In the genomic region with DNA sequence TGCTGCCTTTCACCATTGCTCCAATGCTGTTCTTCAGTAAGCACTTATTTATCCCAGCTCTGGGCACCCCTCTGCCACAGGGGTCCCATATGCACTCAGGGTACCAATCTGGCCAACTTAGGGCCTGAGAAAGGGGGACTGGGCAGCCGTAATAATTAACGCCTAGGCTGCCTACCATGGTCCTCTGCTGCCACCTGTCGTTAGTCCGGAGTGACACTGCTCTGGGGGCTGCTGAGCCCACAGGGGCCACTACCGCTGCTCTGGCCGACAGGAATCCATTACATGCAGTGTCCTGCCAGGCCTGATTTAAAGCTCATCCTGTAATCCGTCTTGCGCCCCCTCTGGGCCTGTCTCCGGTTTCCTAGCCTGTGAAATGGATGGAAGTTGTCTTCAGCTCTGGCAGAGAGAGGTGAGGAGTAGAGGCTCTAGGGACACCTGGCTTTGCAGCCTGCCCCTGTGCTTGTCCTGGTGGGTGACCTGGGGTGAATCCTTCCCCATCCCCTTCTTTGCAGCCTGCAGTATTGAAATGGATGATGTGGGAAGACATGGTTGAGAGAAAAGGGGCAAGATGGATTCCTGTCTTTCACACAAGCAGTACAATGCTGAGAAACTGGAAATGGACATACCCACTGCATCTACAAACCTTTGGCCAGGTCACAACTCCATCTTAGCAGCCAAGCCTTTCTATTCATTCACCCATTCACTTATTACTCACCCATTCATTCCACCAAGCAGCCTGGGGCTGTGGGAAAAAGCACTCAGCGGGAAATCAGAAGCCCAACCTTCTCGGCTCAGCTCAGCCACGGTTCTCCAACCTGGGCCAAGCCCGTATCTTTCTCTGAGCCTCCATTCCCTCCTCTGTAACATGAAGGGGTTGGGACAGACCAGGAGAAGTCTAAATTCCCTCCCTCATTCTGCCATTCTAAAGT, we compare ENCODE assay signal across 8 cellular contexts.
DNase-seq lines count a peak whose midpoint lies in the region; ATAC-seq, FAIRE-seq and TF ChIP-seq lines count a peak whose summit lies in the region.

No MANE protein-coding gene starts in this region.

- SMC1A ChIA-PET in GM12878 (lab: Charles Lee; ENCODE audit: uncharacterized antibody, unreplicated experiment) = interaction anchor here (0.7 to 1.4 kb wide), 3 partner anchors 13 to 560 kb away, joined by 3 to 4 read pairs (median 3); no protein-coding TSS in a partner anchor

- FAIRE-seq in GM12878 (lab: Jason Lieb, UNC) = peak; percentile 13

- POLR2A ChIA-PET in GM12878 (lab: Charles Lee) = no interaction called here

- TF ChIP-seq EP300 in GM12878 (IDR thresholded peaks at IDR 0.05; ENCODE audit: borderline replicate concordance in 1 of 2, control insufficient read depth in 1 of 2, low read depth in 2 of 2, low read length in 2 of 2) = no peak

- H3K4me3 ChIP-seq in SJSA1 = no peak overlapping the region
- no peak overlapping the region for H3K4me3 ChIP-seq in GM12878

- CTCF ChIA-PET in GM12878 (lab: Yijun Ruan, JAX) = interaction anchor here (0.7 to 2.5 kb wide), 12 partner anchors 10 to 654 kb away, joined by 3 to 26 read pairs (median 4); partner anchors contain the start of gene EFNB1

- intact Hi-C loops in GM12878 (cut with micrococcal nuclease; ENCODE audit: unreplicated experiment) = loop anchor here (1.0 to 10.0 kb wide), 5 partner anchors 165 to 656 kb away; partner anchors contain the start of gene EFNB1

- H3K4me1 ChIP-seq in SJSA1 (replicated peaks) (no peaks in the 10 kb centered on the region), GM12878 (ENCODE audit: control insufficient read depth, insufficient read depth, low read length) (no peaks in the 10 kb centered on the region)

- H3K9ac ChIP-seq in GM12878 (ENCODE audit: control insufficient read depth, insufficient read depth, low read length) = no peak overlapping the region

- RAD21 ChIA-PET in GM12878 (lab: Charles Lee; ENCODE audit: unreplicated experiment) = interaction anchor here (0.8 to 1.4 kb wide), 3 partner anchors 99 to 654 kb away, joined by 3 to 17 read pairs (median 4); partner anchors contain the start of gene EFNB1

- peak; percentile 82 for ATAC-seq in HG03159 (IDR thresholded peaks at IDR 0.05; ENCODE audit: unreplicated experiment)
- ATAC-seq in GM12878 = peak; percentile 93

- in situ Hi-C loops in GM12878 (cut with MboI) = loop anchor here (10.0 kb wide), 2 partner anchors 563 to 883 kb away; partner anchors contain the start of gene EFNB1

- no peaks in the 10 kb centered on the region for H4K20me1 ChIP-seq in GM12878 (ENCODE audit: control insufficient read depth, insufficient read depth)

- H3K27ac ChIP-seq in SJSA1 = no peak overlapping the region
- H3K27ac ChIP-seq in GM12878 (ENCODE audit: control insufficient read depth, insufficient read depth) = no peak overlapping the region

- TF ChIP-seq RAD21 in GM12878 (IDR thresholded peaks at IDR 0.05; ENCODE audit: insufficient read depth, low read depth, low read length) = peak; percentile 72

- no peak for TF ChIP-seq POLR2A in GM12878 (IDR thresholded peaks at IDR 0.05; ENCODE audit: low read depth, low read length)

- H3K9me3 ChIP-seq in SJSA1 (replicated peaks) (no peaks in the 10 kb centered on the region), GM12878 (replicated peaks; ENCODE audit: control insufficient read depth, insufficient read depth, low read length) (no peaks in the 10 kb centered on the region)

- TF ChIP-seq CTCF in GM12878 (IDR thresholded peaks at IDR 0.05 in 2 of 3, conservative IDR thresholded peaks at IDR 0.05 in 1 of 3; ENCODE audit: control insufficient read depth in 2 of 3, extremely low read depth in 1 of 3, insufficient read depth in 1 of 3, low read depth in 3 of 3, low read length in 3 of 3) = peak; percentile 72 to 79 (median 74)

- H3K79me2 ChIP-seq in GM12878 (ENCODE audit: control insufficient read depth, insufficient read depth, low read length) = no peaks in the 10 kb centered on the region

- H3K27me3 ChIP-seq in SJSA1 (replicated peaks) (no peaks in the 10 kb centered on the region), GM12878 (replicated peaks in 1 of 2; ENCODE audit: control insufficient read depth in 2 of 2, insufficient read depth in 2 of 2, low read length in 1 of 2) (no peaks in the 10 kb centered on the region)

- 21% methylated on average over 13 of the region's 13 CpGs for WGBS in GM12878 (ENCODE audit: insufficient coverage, insufficient replicate concordance, low lambda C conversion rate, missing lambda C conversion rate)

- DNase-seq in NCI-H510A treated with DMSO at 0.1 percent for 48 hours (lab: John Stamatoyannopoulos, UW) = peak; percentile 36
- DNase-seq in NCI-H510A (lab: John Stamatoyannopoulos, UW) = no peak
- peak; percentile 13 to 49 for DNase-seq in SJSA1 (ENCODE audit: low read depth in 1 of 2, low spot score in 2 of 2)
- DNase-seq in GM12878 (ENCODE audit: low read depth, low spot score) = no peak
- DNase-seq in iPS-NIHi7 (ENCODE audit: extremely low spot score) = peak; percentile 89
- DNase-seq in stimulated activated CD4-positive, alpha-beta T cell treated with anti-CD3 and anti-CD28 coated beads, Interleukin-2, amount 100 ng/mL, for 24 hours = peak; percentile 32 to 46
- no peak for DNase-seq in epidermal melanocyte (ENCODE audit: insufficient read length, low spot score)

- no peak overlapping the region for H3K4me2 ChIP-seq in GM12878 (ENCODE audit: control insufficient read depth, insufficient read depth)

- H3K36me3 ChIP-seq in SJSA1 (no peaks in the 10 kb centered on the region), GM12878 (ENCODE audit: control insufficient read depth in 2 of 2, insufficient read depth in 2 of 2, low read length in 1 of 2) (no peaks in the 10 kb centered on the region)

- H2AFZ ChIP-seq in GM12878 (ENCODE audit: control insufficient read depth, low read depth, low read length) = no peak overlapping the region

- BruUV-seq in GM12878 (replicated peaks; lab: Mats Ljungman, UMichigan) = no TSS peak

TF ChIP-seq in GM12878, 131 proteins besides CTCF, POLR2A, EP300 and RAD21:
- TF ChIP-seq BCL11A (IDR thresholded peaks at IDR 0.05; ENCODE audit: low read depth, low read length) = no peak
- TF ChIP-seq USF1 (IDR thresholded peaks at IDR 0.05; ENCODE audit: borderline replicate concordance, extremely low read length, insufficient read depth, low read depth, low read length) = no peak
- peak; percentile 64 for TF ChIP-seq SMC3 (IDR thresholded peaks at IDR 0.05; ENCODE audit: borderline replicate concordance, low read length)

Comparison
In these comparisons a context has a peak if more than half of its experiments do, and no peak if none do; other contexts are left out.
1. DNase-seq: peak in NCI-H510A treated with DMSO at 0.1 percent for 48 hours (single experiment), SJSA1 (2 of 2), iPS-NIHi7 (single experiment) and stimulated activated CD4-positive, alpha-beta T cell treated with anti-CD3 and anti-CD28 coated beads, Interleukin-2, amount 100 ng/mL, for 24 hours (2 of 2); none in NCI-H510A (single experiment), GM12878 (single experiment) and epidermal melanocyte (single experiment).